25 cellular contexts compared by ENCODE assay signal in the genomic region with DNA sequence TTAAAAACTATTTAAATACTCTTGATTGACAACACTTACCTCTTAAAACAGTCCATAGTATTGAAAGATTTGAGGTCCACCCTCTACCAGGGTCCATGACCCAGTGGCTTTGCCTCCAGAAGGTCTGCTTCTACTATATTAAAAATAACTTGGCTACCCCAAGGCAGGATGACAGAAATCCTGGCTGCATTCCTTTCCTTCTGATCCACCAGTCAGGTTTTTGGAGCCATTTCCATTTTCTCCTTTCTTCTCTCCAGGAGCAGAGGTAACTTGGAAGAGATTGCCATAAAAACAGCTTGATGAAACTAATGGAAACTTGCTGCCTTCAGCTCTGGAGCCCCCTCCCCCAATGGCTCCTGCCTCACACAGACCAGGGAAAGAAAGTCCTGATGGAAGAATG.
"Had no signal": no experiment of that assay in that cellular context is flagged by ENCODE, and none has a peak within 500 bp of the region (broad histone marks: within the 10 kb centered on the region; RNA-seq: fewer than 3 reads in every experiment).

No MANE protein-coding gene starts in this region.

- FAIRE-seq: frontal cortex had no signal

- H3K4me3 ChIP-seq: dorsolateral prefrontal cortex, left ventricle myocardium inferior, lower lobe of right lung, ovary, psoas muscle, sigmoid colon, suprapubic skin, transverse colon, upper lobe of right lung, uterus had no signal

- ATAC-seq: left colon; lower lobe of right lung; naive thymus-derived CD8-positive, alpha-beta T cell; psoas muscle; right cardiac atrium; stimulated activated naive B cell treated with anti-CD40 and anti-IgM and Interleukin-4, amounts not matched to agents 10 μg/mL and 1 μg/mL and 100 μg/mL, for 72 hours; upper lobe of right lung had no signal

- DNase-seq: dorsolateral prefrontal cortex; effector CD4-positive, alpha-beta T cell; hypothalamus; immature natural killer cell; islet precursor cell; kidney glomerular epithelial cell; left colon; left ventricle myocardium inferior; lower lobe of right lung; naive thymus-derived CD8-positive, alpha-beta T cell; nephron progenitor cell; nucleus accumbens; ovary; posterior cingulate gyrus; psoas muscle; right cardiac atrium; sigmoid colon; stimulated activated CD4-positive, alpha-beta T cell treated with anti-CD3 and anti-CD28 coated beads, Interleukin-15, amount 100 ng/mL, for 24 hours; stimulated activated CD4-positive, alpha-beta T cell treated with anti-CD3 and anti-CD28 coated beads, Interleukin-2, amount 100 ng/mL, for 48 hours; stimulated activated naive B cell treated with anti-CD40 and anti-IgM and Interleukin-4, amounts not matched to agents 10 μg/mL and 1 μg/mL and 100 μg/mL, for 72 hours; transverse colon; upper lobe of right lung; uterus had no signal

- H3K4me1 ChIP-seq: uterus had no signal

- H3K27me3 ChIP-seq: dorsolateral prefrontal cortex, ovary, sigmoid colon, suprapubic skin, upper lobe of right lung, uterus had no signal

- H3K36me3 ChIP-seq: left ventricle myocardium inferior, lower lobe of right lung, ovary, sigmoid colon, suprapubic skin, transverse colon, upper lobe of right lung, uterus had no signal

- H3K27ac ChIP-seq: dorsolateral prefrontal cortex, left ventricle myocardium inferior, lower lobe of right lung, ovary, psoas muscle, sigmoid colon, suprapubic skin, transverse colon, upper lobe of right lung, uterus had no signal

- H3K9me3 ChIP-seq: ovary, sigmoid colon, suprapubic skin, upper lobe of right lung, uterus had no signal
